29 cellular contexts compared by ENCODE assay signal in genomic region chr3:154852515-154852914, GRCh38.
"Had no signal": no experiment of that assay in that cellular context is flagged by ENCODE, and none has a peak within 500 bp of the region (broad histone marks: within the 10 kb centered on the region; RNA-seq: fewer than 3 reads in every experiment).

No MANE protein-coding gene starts in this region.

- DNase-seq: activated CD4-positive, alpha-beta memory T cell treated with anti-CD3 and anti-CD28 coated beads for 36 hours; activated CD4-positive, alpha-beta T cell treated with anti-CD3 and anti-CD28 coated beads for 4 hours; activated CD4-positive, alpha-beta T cell treated with anti-CD3 and anti-CD28 coated beads, Interleukin-2, amount 50 U/mL, for 1 hour; activated CD8-positive, alpha-beta memory T cell treated with anti-CD3 and anti-CD28 coated beads, Interleukin-2, amount 50 U/mL, for 4 hours; activated gamma-delta T cell treated with Interleukin-2 at 50 U/mL for 16 hours; activated naive CD4-positive, alpha-beta T cell treated with anti-CD3 and anti-CD28 coated beads for 36 hours; activated T-cell treated with anti-CD3 and anti-CD28 coated beads for 4 hours; activated T-cell treated with anti-CD3 and anti-CD28 coated beads, Interleukin-2, amount 50 U/mL, for 4 hours; adrenal gland; central memory CD4-positive, alpha-beta T cell; Kasumi-1; KG1; MG63; NCI-H1048; NCI-H1105 treated with DMSO at 0.1 percent for 48 hours; NCI-H1436; NCI-H1694; NCI-H2029; NCI-H345; NCI-H526; NCI-H748 treated with DMSO at 0.1 percent for 48 hours; NK-92 treated with Interleukin-12 subunit alpha and Interleukin-12 subunit beta, amount 100 ng/mL, for 24 hours; PC-9; Right ventricle myocardium superior; SK-N-SH had no signal

- H2AFZ ChIP-seq: PC-9 had no signal

- H3K27me3 ChIP-seq: adrenal gland, MG63, SJSA1 had no signal

- H3K4me2 ChIP-seq: PC-9, SK-N-SH had no signal

- H3K9me2 ChIP-seq: SK-N-SH had no signal

- H3K4me3 ChIP-seq: adrenal gland, MG63, PC-9, SJSA1 had no signal

- H3K4me1 ChIP-seq: adrenal gland, SJSA1 had no signal

- H3K27ac ChIP-seq: adrenal gland, PC-9, RWPE1, SJSA1 had no signal

- H3K9me3 ChIP-seq: adrenal gland, MG63, SJSA1, SK-N-SH had no signal

- H3K9ac ChIP-seq: SK-N-SH had no signal

- H3K36me3 ChIP-seq: adrenal gland, MG63, SJSA1 had no signal

- ATAC-seq: activated CD4-positive, CD25-positive, alpha-beta regulatory T cell treated with anti-CD3 and anti-CD28 coated beads, Interleukin-2, amount 50 U/mL, for 24 hours; activated naive CD4-positive, alpha-beta T cell treated with anti-CD3 and anti-CD28 coated beads, Interleukin-2, amount 50 U/mL, for 72 hours; activated T-cell treated with anti-CD3 and anti-CD28 coated beads, Interleukin-2, amount 50 U/mL, for 4 hours had no signal
